28 cellular contexts compared by ENCODE assay signal in the genomic region with DNA sequence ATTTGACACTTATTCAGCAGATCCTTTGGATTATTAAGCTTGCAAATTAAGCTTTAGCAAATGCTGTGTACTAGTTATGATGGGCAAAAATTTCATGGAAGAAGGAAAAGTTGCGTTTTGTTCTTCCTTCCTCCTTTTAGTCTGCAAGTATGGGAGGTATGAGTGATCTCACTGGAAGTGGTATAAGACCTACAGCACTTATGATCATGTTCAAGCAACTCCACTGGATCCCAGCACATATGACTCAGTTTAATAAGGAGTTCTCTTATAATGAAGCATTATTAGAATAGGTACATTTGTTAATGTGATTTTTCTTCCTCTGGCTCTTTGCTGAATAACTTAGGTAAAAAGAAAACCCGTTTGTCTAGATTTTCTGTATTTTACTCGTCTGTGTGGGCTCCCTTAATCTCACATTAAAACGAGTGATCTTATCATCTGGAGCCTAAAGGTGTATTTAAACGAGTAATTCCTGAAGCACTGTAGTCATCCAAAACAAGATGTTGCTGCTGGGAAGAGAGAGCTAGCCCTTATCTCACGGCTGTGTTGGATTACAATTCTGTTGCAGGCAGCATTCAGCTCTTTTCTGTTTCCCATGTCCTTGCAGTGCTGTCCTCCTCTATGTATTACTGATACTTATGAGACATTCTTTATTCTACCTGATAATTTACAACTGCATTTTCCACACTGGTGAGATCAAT.
"Had no signal": no experiment of that assay in that cellular context is flagged by ENCODE, and none has a peak within 500 bp of the region (broad histone marks: within the 10 kb centered on the region; RNA-seq: fewer than 3 reads in every experiment).

No MANE protein-coding gene starts in this region.

- H3K4me1 ChIP-seq: breast epithelium, upper lobe of right lung had no signal

- H3K9me3 ChIP-seq: breast epithelium, gastroesophageal sphincter, lower lobe of right lung, upper lobe of right lung had no signal

- H3K79me2 ChIP-seq: hepatocyte had no signal

- DNase-seq: activated CD4-positive, alpha-beta memory T cell treated with anti-CD3 and anti-CD28 coated beads, Interleukin-2, amount 10 ng/mL, durations not matched to agents 7 days and 5 days; activated CD4-positive, alpha-beta T cell treated with anti-CD3 and anti-CD28 coated beads, Interleukin-2, amount 10 ng/mL, durations not matched to agents 7 days and 5 days; activated CD4-positive, CD25-positive, alpha-beta regulatory T cell treated with anti-CD3 and anti-CD28 coated beads, Interleukin-2, amount 50 U/mL, for 72 hours; activated CD8-positive, alpha-beta memory T cell treated with anti-CD3 and anti-CD28 coated beads, Interleukin-2, amount 50 U/mL, for 48 hours; activated gamma-delta T cell; activated naive CD4-positive, alpha-beta T cell treated with anti-CD3 and anti-CD28 coated beads, Interleukin-2, amount 10 ng/mL, durations not matched to agents 7 days and 5 days; activated T-cell treated with anti-CD3 and anti-CD28 coated beads, Interleukin-2, amount 50 U/mL, for 24 hours; dorsolateral prefrontal cortex; effector memory CD4-positive, alpha-beta T cell; erythroblast; kidney; lower lobe of right lung; posterior cingulate gyrus; stimulated activated CD4-positive, alpha-beta T cell treated with anti-CD3 and anti-CD28 coated beads, Interleukin-4, amount 100 ng/mL, for 24 hours; stimulated activated naive CD8-positive, alpha-beta T cell treated with anti-CD3 and anti-CD28 coated beads, Interleukin-15, amount 100 ng/mL, for 72 hours; substantia nigra; SW 1271; T-helper 9 cell; upper lobe of right lung; WERI-Rb-1 had no signal

- FAIRE-seq: kidney had no signal

- H3K4me2 ChIP-seq: hepatocyte had no signal

- H3K4me3 ChIP-seq: breast epithelium, coronary artery, dorsolateral prefrontal cortex, gastroesophageal sphincter, hepatocyte, lower lobe of right lung, skin epidermis, upper lobe of right lung had no signal

- H3K27me3 ChIP-seq: breast epithelium, dorsolateral prefrontal cortex, gastroesophageal sphincter, hepatocyte, upper lobe of right lung had no signal

- ATAC-seq: gastroesophageal sphincter; left lobe of liver; lower lobe of right lung; sciatic nerve; stimulated activated effector memory CD8-positive, alpha-beta T cell treated with anti-CD3 and anti-CD28 coated beads, Interleukin-12 subunit alpha, Interleukin-12 subunit beta, amount 100 ng/mL, for 72 hours; stimulated activated naive CD8-positive, alpha-beta T cell treated with anti-CD3 and anti-CD28 coated beads, Interleukin-15, amount 100 ng/mL, for 72 hours; upper lobe of right lung had no signal

- H3K27ac ChIP-seq: breast epithelium, coronary artery, dorsolateral prefrontal cortex, gastroesophageal sphincter, hepatocyte, lower lobe of right lung, upper lobe of right lung, WERI-Rb-1 had no signal

- H3K36me3 ChIP-seq: breast epithelium, lower lobe of right lung, upper lobe of right lung, WERI-Rb-1 had no signal
